13 cellular contexts compared by ENCODE assay signal in genomic region chr12:54546511-54546910, GRCh38. TPM values are rescaled to one million over a fixed set of nuclear protein-coding genes. Genes with fewer than 3 reads are reported as not detected.
"Had no signal": no experiment of that assay in that cellular context is flagged by ENCODE, and none has a peak within 500 bp of the region (broad histone marks: within the 10 kb centered on the region; RNA-seq: fewer than 3 reads in every experiment).

No MANE protein-coding gene starts in this region.

- DNase-seq: activated CD4-positive, alpha-beta T cell treated with anti-CD3 and anti-CD28 coated beads, Interleukin-2, amount 50 U/mL, for 48 hours; activated CD4-positive, CD25-positive, alpha-beta regulatory T cell treated with anti-CD3 and anti-CD28 coated beads, Interleukin-2, amount 50 U/mL, for 72 hours; activated gamma-delta T cell; brain microvascular endothelial cell; cerebellar nuclear complex; effector CD8-positive, alpha-beta T cell; foreskin keratinocyte; heart left ventricle; left colon; stimulated activated CD4-positive, alpha-beta T cell treated with anti-CD3 and anti-CD28 coated beads, Interleukin-2, amount 100 ng/mL, for 48 hours; stimulated activated naive CD4-positive, alpha-beta T cell treated with Interleukin-2 at 50 U/mL for 16 hours; transverse colon had no signal

- ATAC-seq: foreskin keratinocyte, heart left ventricle, left colon had no signal

RNA-seq across cellular contexts. Expression of gene PDE1B, which starts 2.9 kb away (rescaled TPM):
- total RNA-seq: foreskin keratinocyte had no signal

RNA-seq across cellular contexts. Expression of gene PPP1R1A, which starts 41.9 kb away (rescaled TPM):
- total RNA-seq: foreskin keratinocyte, SK-MEL-5 had no signal

RNA-seq across cellular contexts. Expression of gene NCKAP1L, which starts 49.0 kb away (rescaled TPM):
- total RNA-seq: foreskin keratinocyte, SK-MEL-5 had no signal
